ENCODE assay signal across 15 cellular contexts in the genomic region with DNA sequence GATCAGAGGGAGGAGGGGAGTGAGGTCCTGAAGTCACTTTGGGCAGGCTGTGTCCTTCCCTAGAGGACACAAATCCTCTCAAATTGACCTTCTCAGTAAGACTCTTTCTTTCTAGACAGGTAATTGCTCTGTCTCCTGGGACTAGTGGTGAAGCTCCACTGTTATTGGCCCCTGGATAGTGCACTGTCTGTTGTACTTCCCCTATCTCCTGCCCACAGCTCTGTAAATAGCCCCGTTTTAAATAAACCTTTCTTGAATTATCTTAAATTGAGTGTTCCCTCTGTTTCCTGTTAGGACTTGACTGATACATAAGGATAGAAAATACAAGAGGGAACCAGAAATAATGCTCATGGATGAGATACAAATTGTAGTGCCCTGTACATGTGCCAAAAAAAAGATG.
DNase-seq lines count a peak whose midpoint lies in the region; ATAC-seq and TF ChIP-seq lines count a peak whose summit lies in the region.
"Had no signal": no experiment of that assay in that cellular context is flagged by ENCODE, and none has a peak within 500 bp of the region (broad histone marks: within the 10 kb centered on the region; RNA-seq: fewer than 3 reads in every experiment).

No MANE protein-coding gene starts in this region.

- peaks cover 18% of the 10 kb centered on the region for H3K4me1 ChIP-seq in fibroblast of lung (ENCODE audit: control insufficient read depth, extremely low read depth, insufficient read depth, low read length)
- H3K4me1 ChIP-seq in suprapubic skin = peaks cover 15% of the 10 kb centered on the region
- H3K4me1 ChIP-seq: foreskin keratinocyte had no signal

- 86% methylated on average over 1 of the region's 1 CpG for WGBS in suprapubic skin

- H3K9me3 ChIP-seq in fibroblast of lung (ENCODE audit: control insufficient read depth, insufficient read depth, low read depth, low read length) (no peaks in the 10 kb centered on the region), suprapubic skin (no peaks in the 10 kb centered on the region)
- H3K9me3 ChIP-seq: left lung had no signal

- H3K79me2 ChIP-seq in fibroblast of lung (ENCODE audit: control insufficient read depth, insufficient read depth, low read length) = no peaks in the 10 kb centered on the region

- H3K36me3 ChIP-seq in fibroblast of lung (ENCODE audit: control insufficient read depth, insufficient read depth, low read length) (no peaks in the 10 kb centered on the region), suprapubic skin (no peaks in the 10 kb centered on the region)
- H3K36me3 ChIP-seq: left lung had no signal

- TF ChIP-seq EP300 in suprapubic skin (IDR thresholded peaks at IDR 0.05) = no peak

- TF ChIP-seq POLR2A in suprapubic skin (IDR thresholded peaks at IDR 0.05) = no peak

- H3K27ac ChIP-seq in fibroblast of lung (ENCODE audit: insufficient read depth, low read length) (peak overlapping the region; percentile 87), suprapubic skin (peak overlapping the region; percentile 78)
- H3K27ac ChIP-seq: foreskin keratinocyte had no signal

- no peaks in the 10 kb centered on the region for H4K20me1 ChIP-seq in fibroblast of lung (ENCODE audit: control insufficient read depth, extremely low read depth, insufficient read depth, low read length)

- H3K4me3 ChIP-seq in fibroblast of lung (replicated peaks in 1 of 4; ENCODE audit: control extremely low read depth in 1 of 4, insufficient read depth in 1 of 4, low read depth in 3 of 4, low read length in 4 of 4) (no peak overlapping the region), suprapubic skin (no peak overlapping the region)
- H3K4me3 ChIP-seq: left lung had no signal

- TF ChIP-seq CTCF in fibroblast of lung (conservative IDR thresholded peaks at IDR 0.05 in 1 of 2, IDR thresholded peaks at IDR 0.05 in 1 of 2; ENCODE audit: low read depth in 1 of 2, low read length in 2 of 2) (no peak), suprapubic skin (IDR thresholded peaks at IDR 0.05) (no peak)

- no peak overlapping the region for H3K4me2 ChIP-seq in fibroblast of lung (ENCODE audit: extremely low read depth, insufficient read depth, low read length)

- ATAC-seq in GM19351 (IDR thresholded peaks at IDR 0.05; ENCODE audit: unreplicated experiment) (peak; percentile 62), HG03280 (IDR thresholded peaks at IDR 0.05; ENCODE audit: unreplicated experiment) (no peak), GM21360 (IDR thresholded peaks at IDR 0.05; ENCODE audit: unreplicated experiment) (no peak), HG02571 (IDR thresholded peaks at IDR 0.05; ENCODE audit: unreplicated experiment) (no peak)
- ATAC-seq: foreskin keratinocyte, left lung had no signal

- H2AFZ ChIP-seq in fibroblast of lung (ENCODE audit: low read length) = no peak overlapping the region

- H3K27me3 ChIP-seq in fibroblast of lung (ENCODE audit: control insufficient read depth, insufficient read depth, low read length) (no peaks in the 10 kb centered on the region), suprapubic skin (no peaks in the 10 kb centered on the region)
- H3K27me3 ChIP-seq: foreskin keratinocyte, left lung had no signal

- peak; percentile 16 for DNase-seq in OCI-M1 (lab: John Stamatoyannopoulos, UW)
- DNase-seq in fibroblast of lung (ENCODE audit: low read depth in 2 of 2) = no peak
- DNase-seq in suprapubic skin (ENCODE audit: low spot score in 2 of 2) = no peak
- no peak for DNase-seq in germinal center (ENCODE audit: low spot score)
- DNase-seq: activated B cell treated with CpG ODN at 0.5 μM for 24 hours; amygdala; foreskin keratinocyte; left lung; NCI-H226; NK-92 treated with Interleukin-12 subunit alpha and Interleukin-12 subunit beta, amount 100 ng/mL, for 24 hours; stimulated activated naive CD4-positive, alpha-beta T cell treated with Interleukin-2 at 50 U/mL for 16 hours had no signal

- no peak overlapping the region for H3K9ac ChIP-seq in fibroblast of lung (ENCODE audit: insufficient read depth, low read length)
